Comparison of ENCODE assay signal across 1 cellular context in genomic region chr17:62105861-62106260, GRCh38.
TF ChIP-seq lines count a peak whose summit lies in the region.

No MANE protein-coding gene starts in this region.

TF ChIP-seq in GM23338, 12 proteins besides CTCF, POLR2A, EP300 and RAD21 (continued from another document):
- TF ChIP-seq ZNF462 (CRISPR knock-in tag; IDR thresholded peaks at IDR 0.05) (no peak), ETS1 (IDR thresholded peaks at IDR 0.05) (no peak), CREB1 (CRISPR knock-in tag; IDR thresholded peaks at IDR 0.05; ENCODE audit: low read depth) (no peak), EZH2 (IDR thresholded peaks at IDR 0.05; ENCODE audit: low read depth, unreplicated experiment) (no peak), EZH2phosphoT487 (IDR thresholded peaks at IDR 0.05; ENCODE audit: unreplicated experiment) (no peak), ZNF331 (CRISPR knock-in tag; IDR thresholded peaks at IDR 0.05; ENCODE audit: low read depth) (no peak), ZNF114 (CRISPR knock-in tag; IDR thresholded peaks at IDR 0.05) (no peak), STAT1 (IDR thresholded peaks at IDR 0.05; ENCODE audit: unreplicated experiment) (no peak)
